Comparison of ENCODE assay signal across 10 cellular contexts in the genomic region with DNA sequence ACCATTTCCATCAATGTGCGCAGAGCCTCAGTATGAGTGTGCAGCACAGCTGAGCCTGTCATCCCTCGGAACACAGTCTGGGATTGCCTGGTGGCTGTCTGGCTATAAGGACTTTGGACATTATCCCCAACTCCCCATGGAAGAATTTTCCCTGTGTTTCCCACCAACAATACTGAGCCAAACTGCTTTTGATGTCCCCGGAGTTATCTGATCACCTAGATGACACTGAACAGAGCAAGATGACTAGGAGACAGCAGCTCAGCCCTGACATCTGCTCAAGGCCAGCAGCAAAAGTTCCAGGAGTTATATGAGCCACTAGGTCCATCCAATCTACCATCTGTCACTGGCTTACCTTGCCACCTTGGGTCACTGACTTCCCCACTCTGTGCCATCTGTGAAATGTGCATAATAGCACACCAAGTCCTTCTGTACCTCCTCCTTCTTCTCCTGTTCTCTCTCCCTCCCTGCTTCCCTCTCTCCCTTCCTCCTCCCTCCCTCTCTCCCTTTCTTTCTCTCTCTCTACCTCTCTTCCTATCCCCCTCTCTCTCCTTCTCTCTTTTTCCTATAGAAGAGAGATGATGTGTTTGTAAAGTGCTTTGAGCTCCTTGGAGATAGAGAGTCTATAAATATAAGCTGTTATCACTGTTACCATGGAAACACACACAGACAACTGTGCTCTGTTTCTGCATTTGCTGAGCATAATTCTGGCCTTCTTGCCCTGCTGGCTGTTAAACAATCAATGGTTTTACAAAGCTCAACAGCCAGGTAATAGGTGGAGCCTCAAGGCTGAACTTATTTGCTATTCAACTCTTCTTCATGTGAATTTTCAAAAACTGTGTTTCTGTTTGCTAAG. TPM values are rescaled to one million over a fixed set of nuclear protein-coding genes. Genes with fewer than 3 reads are reported as not detected.
DNase-seq lines count a peak whose midpoint lies in the region; ATAC-seq, FAIRE-seq and TF ChIP-seq lines count a peak whose summit lies in the region.
"Had no signal": no experiment of that assay in that cellular context is flagged by ENCODE, and none has a peak within 500 bp of the region (broad histone marks: within the 10 kb centered on the region; RNA-seq: fewer than 3 reads in every experiment).

No MANE protein-coding gene starts in this region.

- TF ChIP-seq CTCF in HEK293 (tag by site-specific recombination; IDR thresholded peaks at IDR 0.05) (no peak), endothelial cell of umbilical vein (IDR thresholded peaks at IDR 0.05; ENCODE audit: extremely low read depth in 1 of 2, insufficient read depth in 1 of 2, low read depth in 1 of 2, low read length in 2 of 2) (no peak), neural cell (IDR thresholded peaks at IDR 0.05; ENCODE audit: poor library complexity, severe bottlenecking) (no peak)

- H3K4me2 ChIP-seq in endothelial cell of umbilical vein (ENCODE audit: insufficient read depth, low read length) (no peak overlapping the region), neural cell (ENCODE audit: low read length) (peak overlapping the region; percentile 72)

- no peaks in the 10 kb centered on the region for H3K9me1 ChIP-seq in endothelial cell of umbilical vein (replicated peaks; ENCODE audit: control insufficient read depth, extremely low read depth, insufficient read depth, low read length)

- POLR2A ChIA-PET in HEK293 (lab: Yijun Ruan, JAX) (no interaction called here), endothelial cell of umbilical vein (lab: Charles Lee) (no interaction called here)

- ATAC-seq in GM21360 (IDR thresholded peaks at IDR 0.05; ENCODE audit: unreplicated experiment) (no peak), GM21619 (IDR thresholded peaks at IDR 0.05; ENCODE audit: unreplicated experiment) (no peak)

- no peaks in the 10 kb centered on the region for H3K9me3 ChIP-seq in HEK293 (ENCODE audit: control insufficient read depth, insufficient read depth, low read depth, low read length)
- H3K9me3 ChIP-seq in endothelial cell of umbilical vein (replicated peaks; ENCODE audit: control insufficient read depth, insufficient read depth, low read length) = no peaks in the 10 kb centered on the region
- no peaks in the 10 kb centered on the region for H3K9me3 ChIP-seq in neural cell (ENCODE audit: low read length)
- H3K9me3 ChIP-seq: thyroid gland had no signal

- FAIRE-seq in endothelial cell of umbilical vein (lab: Jason Lieb, UNC) = no peak

- H3K9ac ChIP-seq in endothelial cell of umbilical vein (replicated peaks; ENCODE audit: extremely low read depth, insufficient read depth, low read length) (no peak overlapping the region), neural cell (ENCODE audit: low read length) (peak overlapping the region; percentile 64)

- TF ChIP-seq EP300 in neural cell (conservative IDR thresholded peaks at IDR 0.05; ENCODE audit: poor library complexity, severe bottlenecking) = peak; percentile 96

- H3K27ac ChIP-seq in HEK293 (ENCODE audit: extremely low read depth, low read depth, low read length) (no peak overlapping the region), endothelial cell of umbilical vein (ENCODE audit: insufficient read depth, low read depth, low read length) (no peak overlapping the region), neural cell (ENCODE audit: low read length) (peak overlapping the region; percentile 92)
- H3K27ac ChIP-seq: thyroid gland had no signal

- H3K4me3 ChIP-seq in HEK293 (ENCODE audit: low read depth, low read length) = no peak overlapping the region
- H3K4me3 ChIP-seq in endothelial cell of umbilical vein (replicated peaks in 1 of 3; ENCODE audit: insufficient read depth in 1 of 3, low read depth in 1 of 3, low read length in 3 of 3) = no peak overlapping the region
- peak overlapping the region; percentile 54 for H3K4me3 ChIP-seq in neural cell (ENCODE audit: low read length)
- H3K4me3 ChIP-seq: thyroid gland had no signal

- intact Hi-C loops in endothelial cell of umbilical vein (cut with micrococcal nuclease) = no loop called here

- no peaks in the 10 kb centered on the region for H3K9me2 ChIP-seq in neural cell (ENCODE audit: insufficient read depth, low read length)

- H3K27me3 ChIP-seq in endothelial cell of umbilical vein (ENCODE audit: control insufficient read depth in 2 of 2, insufficient read depth in 2 of 2, low read length in 2 of 2) (peaks cover 0 to 2% of the 10 kb centered on the region in 2 experiments), neural cell (ENCODE audit: insufficient read depth, low read depth, low read length) (no peaks in the 10 kb centered on the region)
- H3K27me3 ChIP-seq: thyroid gland had no signal

- H3K4me1 ChIP-seq in HEK293 (ENCODE audit: control insufficient read depth, insufficient read depth, low read length) = 0 out of 2 replicates have a peak, but pooled peaks cover 3% of the 10 kb centered on the region
- H3K4me1 ChIP-seq in endothelial cell of umbilical vein (ENCODE audit: control insufficient read depth, extremely low read depth, insufficient read depth, low read length) = no peaks in the 10 kb centered on the region
- H3K4me1 ChIP-seq: thyroid gland had no signal

- no peak for TF ChIP-seq POLR2A in endothelial cell of umbilical vein (IDR thresholded peaks at IDR 0.05; ENCODE audit: low read depth, low read length)

- dilution Hi-C loops in endothelial cell of umbilical vein (cut with MboI; ENCODE audit: extremely low pct_ligation_motif_present, low sequenced_read_pairs) = no loop called here

- H3K36me3 ChIP-seq in HEK293 (ENCODE audit: control insufficient read depth in 2 of 2, insufficient read depth in 1 of 2, low read length in 2 of 2) = no peaks in the 10 kb centered on the region
- no peaks in the 10 kb centered on the region for H3K36me3 ChIP-seq in endothelial cell of umbilical vein (ENCODE audit: control insufficient read depth in 2 of 2, extremely low read depth in 1 of 2, insufficient read depth in 2 of 2, low read length in 2 of 2)
- no peaks in the 10 kb centered on the region for H3K36me3 ChIP-seq in neural cell (ENCODE audit: insufficient read depth, low read length)
- H3K36me3 ChIP-seq: thyroid gland had no signal

- BruUV-seq in endothelial cell of umbilical vein (replicated peaks; lab: Mats Ljungman, UMichigan) = no TSS peak

- H4K20me1 ChIP-seq in endothelial cell of umbilical vein (replicated peaks; ENCODE audit: control insufficient read depth, extremely low read depth, insufficient read depth, low read length) (no peaks in the 10 kb centered on the region), neural cell (ENCODE audit: insufficient read depth) (no peaks in the 10 kb centered on the region)

- CTCF ChIA-PET in HEK293 (lab: Yijun Ruan, JAX) = interaction anchor here (0.5 kb wide), 1 partner anchor 69 kb away, joined by 3 read pairs; no protein-coding TSS in a partner anchor
- CTCF ChIA-PET in endothelial cell of umbilical vein (lab: Charles Lee) = interaction anchor here (0.9 to 1.2 kb wide), 2 partner anchors 13 to 261 kb away, joined by 3 to 4 read pairs; no protein-coding TSS in a partner anchor

- peak; percentile 52 for TF ChIP-seq RAD21 in neural cell (conservative IDR thresholded peaks at IDR 0.05)

- H3K79me2 ChIP-seq in endothelial cell of umbilical vein (ENCODE audit: control insufficient read depth, insufficient read depth, low read length) (no peaks in the 10 kb centered on the region), neural cell (replicated peaks; ENCODE audit: insufficient read depth, low read length) (no peaks in the 10 kb centered on the region)

- DNase-seq in NCI-H748 treated with DMSO at 0.1 percent for 48 hours (lab: John Stamatoyannopoulos, UW) (peak; percentile 25), endothelial cell of umbilical vein (ENCODE audit: low read depth, low spot score) (peak; percentile 9), mucosa of gallbladder (ENCODE audit: low spot score) (no peak)
- no peak for DNase-seq in stimulated activated CD4-positive, alpha-beta T cell treated with anti-CD3 and anti-CD28 coated beads, Interleukin-2, amount 100 ng/mL, for 48 hours
- DNase-seq: GDM1, thyroid gland had no signal

- H3F3A ChIP-seq in neural cell (ENCODE audit: insufficient read depth, low read length, poor library complexity, severe bottlenecking) = no peaks in the 10 kb centered on the region

- no peak overlapping the region for H2AFZ ChIP-seq in endothelial cell of umbilical vein (ENCODE audit: low read depth, low read length)
- H2AFZ ChIP-seq in neural cell (ENCODE audit: low read depth, low read length) = peak overlapping the region; percentile 22

TF ChIP-seq in HEK293, 187 proteins besides CTCF, POLR2A, EP300 and RAD21 (continues in another document):
- TF ChIP-seq ZNF366 (tag by site-specific recombination; conservative IDR thresholded peaks at IDR 0.05) = peak; percentile 70

TF ChIP-seq in endothelial cell of umbilical vein, 7 proteins besides CTCF, POLR2A, EP300 and RAD21:
- no peak for TF ChIP-seq FOS (IDR thresholded peaks at IDR 0.05; ENCODE audit: borderline replicate concordance, insufficient read depth, low read length)
- no peak for TF ChIP-seq MYC (IDR thresholded peaks at IDR 0.05; ENCODE audit: low read depth, low read length)
- no peak for TF ChIP-seq GATA2 (IDR thresholded peaks at IDR 0.05; ENCODE audit: insufficient read depth, insufficient read length, low read depth, low read length)
- no peak for TF ChIP-seq JUN (IDR thresholded peaks at IDR 0.05; ENCODE audit: borderline replicate concordance, insufficient read depth, insufficient read length, low read depth)
TF ChIP-seq in endothelial cell of umbilical vein: peak in this region for 0.

TF ChIP-seq in neural cell, 6 proteins besides CTCF, POLR2A, EP300 and RAD21 (continues in another document):
- TF ChIP-seq SMC3 (conservative IDR thresholded peaks at IDR 0.05; ENCODE audit: poor library complexity) = peak; percentile 45
- peak; percentile 66 for TF ChIP-seq POLR2AphosphoS5 (IDR thresholded peaks at IDR 0.05)

RNA-seq across cellular contexts. Expression of a gene that starts 19.7 kb away (rescaled TPM):
- total RNA-seq in endothelial cell of umbilical vein (56.1 and 60.5 TPM in 2 replicates), mucosa of gallbladder (739 TPM)
- polyA plus RNA-seq in endothelial cell of umbilical vein (11.5 and 14.3 TPM in 2 replicates), neural cell (98.8 and 114 TPM in 2 replicates)
- 18.8 and 19.5 TPM in 2 replicates for polyA plus RNA-seq in endothelial cell of umbilical vein (2011; cell fraction: cytosol; rRNA removed)
- polyA plus RNA-seq in endothelial cell of umbilical vein (2011; cell fraction: nucleus; rRNA removed) = 12.9 and 20.0 TPM in 2 replicates
- 23.8 and 44.8 TPM in 2 replicates for polyA plus RNA-seq in endothelial cell of umbilical vein (2012)
- polyA minus RNA-seq in endothelial cell of umbilical vein (13.2 and 15.4 TPM in 2 replicates), neural cell (107 and 119 TPM in 2 replicates)
- 56.3 TPM for polyA minus RNA-seq in endothelial cell of umbilical vein (2011; cell fraction: cytosol; rRNA and poly(A)+ RNA removed)
- polyA minus RNA-seq in endothelial cell of umbilical vein (2011; cell fraction: nucleus; rRNA and poly(A)+ RNA removed) = 12.3 and 12.8 TPM in 2 replicates

Comparison
In these comparisons a context has a peak if more than half of its experiments do, and no peak if none do; other contexts are left out.
1. DNase-seq: peak in NCI-H748 treated with DMSO at 0.1 percent for 48 hours (single experiment) and endothelial cell of umbilical vein (single experiment); none in stimulated activated CD4-positive, alpha-beta T cell treated with anti-CD3 and anti-CD28 coated beads, Interleukin-2, amount 100 ng/mL, for 48 hours (0 of 2) and mucosa of gallbladder (single experiment).
2. RNA of a gene that starts 19.7 kb away (total RNA-seq): 739 TPM in mucosa of gallbladder (single experiment); 56.1 to 60.5 TPM in endothelial cell of umbilical vein; every median in the first group is over 10 times any median in the second.